Comparison of ENCODE assay signal across 9 cellular contexts in genomic region chr3:42159147-42159546, GRCh38.
DNase-seq lines count a peak whose midpoint lies in the region; ATAC-seq and TF ChIP-seq lines count a peak whose summit lies in the region.
"Had no signal": no experiment of that assay in that cellular context is flagged by ENCODE, and none has a peak within 500 bp of the region (broad histone marks: within the 10 kb centered on the region; RNA-seq: fewer than 3 reads in every experiment).

No MANE protein-coding gene starts in this region.

- in situ Hi-C loops in HAP-1 (cut with MboI; ENCODE audit: low sequenced_read_pairs) = no loop called here

- peaks cover 30% of the 10 kb centered on the region for H4K20me1 ChIP-seq in smooth muscle cell (ENCODE audit: low read depth)

- H3K36me3 ChIP-seq in RWPE2 (ENCODE audit: low read depth) (no peaks in the 10 kb centered on the region), smooth muscle cell (ENCODE audit: low read depth) (no peaks in the 10 kb centered on the region), HAP-1 (replicated peaks) (no peaks in the 10 kb centered on the region)

- H3K4me1 Mint-ChIP-seq in activated CD8-positive, alpha-beta memory T cell treated with anti-CD3 and anti-CD28 coated beads, Interleukin-2, amount 10 ng/mL, durations not matched to agents 7 days and 5 days = peaks cover 40% of the 10 kb centered on the region

- H2AFZ ChIP-seq in smooth muscle cell (ENCODE audit: low read depth) = no peak overlapping the region

- no peak for TF ChIP-seq CTCF in RWPE2 (IDR thresholded peaks at IDR 0.05; ENCODE audit: poor library complexity, severe bottlenecking)
- TF ChIP-seq CTCF in smooth muscle cell (IDR thresholded peaks at IDR 0.05; ENCODE audit: borderline replicate concordance, insufficient read depth, poor library complexity, severe bottlenecking) = no peak

- no peaks in the 10 kb centered on the region for H3K27me3 Mint-ChIP-seq in activated CD8-positive, alpha-beta memory T cell treated with anti-CD3 and anti-CD28 coated beads, Interleukin-2, amount 10 ng/mL, durations not matched to agents 7 days and 5 days

- peak overlapping the region; percentile 65 for H3K27ac Mint-ChIP-seq in activated CD8-positive, alpha-beta memory T cell treated with anti-CD3 and anti-CD28 coated beads, Interleukin-2, amount 10 ng/mL, durations not matched to agents 7 days and 5 days

- no peaks in the 10 kb centered on the region for H3K9me3 Mint-ChIP-seq in activated CD8-positive, alpha-beta memory T cell treated with anti-CD3 and anti-CD28 coated beads, Interleukin-2, amount 10 ng/mL, durations not matched to agents 7 days and 5 days (ENCODE audit: low read depth)

- H3K9me3 ChIP-seq in RWPE2 (ENCODE audit: severe bottlenecking) (no peaks in the 10 kb centered on the region), smooth muscle cell (replicated peaks; ENCODE audit: low read depth) (no peaks in the 10 kb centered on the region), HAP-1 (no peaks in the 10 kb centered on the region)

- H3K9ac ChIP-seq in smooth muscle cell (ENCODE audit: low read depth) = no peak overlapping the region

- no peak for ATAC-seq in activated CD8-positive, alpha-beta memory T cell treated with anti-CD3 and anti-CD28 coated beads, Interleukin-2, amount 10 ng/mL, durations not matched to agents 7 days and 5 days
- ATAC-seq in RWPE2 (ENCODE audit: low read depth) = no peak
- no peak for ATAC-seq in GM21737 (IDR thresholded peaks at IDR 0.05; ENCODE audit: unreplicated experiment)

- H3K79me2 ChIP-seq in smooth muscle cell (ENCODE audit: low read depth) = peaks cover 15% of the 10 kb centered on the region

- peak overlapping the region; percentile 45 for H3K4me3 Mint-ChIP-seq in activated CD8-positive, alpha-beta memory T cell treated with anti-CD3 and anti-CD28 coated beads, Interleukin-2, amount 10 ng/mL, durations not matched to agents 7 days and 5 days

- CTCF ChIA-PET in activated CD8-positive, alpha-beta memory T cell treated with anti-CD3 and anti-CD28 coated beads, Interleukin-2, amount 10 ng/mL, durations not matched to agents 7 days and 5 days (lab: Charles Lee) = interaction anchor here (1.7 to 2.7 kb wide), 2 partner anchors 13 to 32 kb away, joined by 5 to 17 read pairs; no protein-coding TSS in a partner anchor

- 73% methylated on average over 8 of the region's 8 CpGs for WGBS in smooth muscle cell (ENCODE audit: low lambda C conversion rate)

- H3K4me3 ChIP-seq in RWPE2 (ENCODE audit: severe bottlenecking) (peak overlapping the region; percentile 25), smooth muscle cell (peak overlapping the region; percentile 36), HAP-1 (no peak overlapping the region)

- H3K4me2 ChIP-seq in smooth muscle cell = peak overlapping the region; percentile 63

- peaks cover 3% of the 10 kb centered on the region for H3F3A ChIP-seq in smooth muscle cell (ENCODE audit: low read depth)

- peaks cover 1% of the 10 kb centered on the region for H3K36me3 Mint-ChIP-seq in activated CD8-positive, alpha-beta memory T cell treated with anti-CD3 and anti-CD28 coated beads, Interleukin-2, amount 10 ng/mL, durations not matched to agents 7 days and 5 days

- H3K27me3 ChIP-seq in RWPE2 (ENCODE audit: insufficient read depth, poor library complexity, severe bottlenecking) (no peaks in the 10 kb centered on the region), smooth muscle cell (ENCODE audit: low read depth) (no peaks in the 10 kb centered on the region), HAP-1 (ENCODE audit: low read depth) (no peaks in the 10 kb centered on the region)

- no peak for DNase-seq in activated CD8-positive, alpha-beta memory T cell treated with anti-CD3 and anti-CD28 coated beads, Interleukin-2, amount 10 ng/mL, durations not matched to agents 7 days and 5 days
- DNase-seq in activated CD8-positive, alpha-beta memory T cell treated with anti-CD3 and anti-CD28 coated beads for 24 hours = no peak
- DNase-seq in RWPE2 (ENCODE audit: low spot score) (no peak), epithelial cell of prostate (ENCODE audit: low read depth, low spot score) (no peak), smooth muscle cell (lab: John Stamatoyannopoulos, UW; ENCODE audit: unreplicated experiment) (no peak), HAP-1 (ENCODE audit: low spot score in 2 of 2) (no peak)
- no peak for DNase-seq in effector CD8-positive, alpha-beta T cell (lab: John Stamatoyannopoulos, UW)
- DNase-seq: Kasumi-1 had no signal

- peak overlapping the region; percentile 60 for H3K27ac ChIP-seq in RWPE2 (ENCODE audit: poor library complexity, severe bottlenecking)
- H3K27ac ChIP-seq in epithelial cell of prostate = peak overlapping the region; percentile 74
- H3K27ac ChIP-seq in smooth muscle cell (ENCODE audit: low read depth) = no peak overlapping the region

- H3K4me1 ChIP-seq in RWPE2 (ENCODE audit: insufficient read depth, poor library complexity, severe bottlenecking) (peaks cover 29% of the 10 kb centered on the region), smooth muscle cell (ENCODE audit: low read depth) (peaks cover 20% of the 10 kb centered on the region), HAP-1 (0 out of 2 replicates have a peak, but pooled peaks cover 6% of the 10 kb centered on the region)
